8 cellular contexts compared by ENCODE assay signal in the genomic region with DNA sequence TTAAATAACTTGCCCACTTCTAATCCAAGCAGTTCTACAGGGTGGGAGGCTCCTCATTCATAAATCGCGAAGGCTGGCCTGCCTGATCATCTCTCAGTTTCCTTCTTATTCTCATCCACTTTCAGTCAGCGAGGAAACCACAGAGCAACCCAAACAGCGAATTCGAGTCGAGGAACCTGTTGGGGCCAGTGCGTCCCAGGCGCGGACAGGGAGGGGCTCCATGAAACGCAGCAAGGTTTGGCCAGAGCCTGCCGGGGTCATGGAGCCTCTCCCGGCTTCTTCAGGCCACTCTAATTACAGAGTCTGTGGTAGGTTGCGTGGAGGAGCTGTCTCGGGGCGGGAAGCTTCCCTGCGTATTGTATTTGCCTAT. TPM values are rescaled to one million over a fixed set of nuclear protein-coding genes. Genes with fewer than 3 reads are reported as not detected.
A peak's percentile ranks its signal among the peaks of the same experiment; 100 is the strongest.
DNase-seq lines count a peak whose midpoint lies in the region; ATAC-seq and TF ChIP-seq lines count a peak whose summit lies in the region.

No MANE protein-coding gene starts in this region.

- H3K4me1 ChIP-seq in adrenal gland (replicated peaks in 1 of 2): peaks cover 17 to 18% of the 10 kb centered on the region in 2 donors

- H3K4me3 ChIP-seq in adrenal gland: peak overlapping the region in 3 of 4 donors; percentile 8 to 50 (median 27)

- no peaks in the 10 kb centered on the region for H3K9me3 ChIP-seq in adrenal gland (replicated peaks in 1 of 3)

- TF ChIP-seq POLR2A in adrenal gland (IDR thresholded peaks at IDR 0.05): no peak

- no peaks in the 10 kb centered on the region for H3K36me3 ChIP-seq in adrenal gland (replicated peaks in 1 of 2)

- ATAC-seq in GM19023 (IDR thresholded peaks at IDR 0.05; ENCODE audit: unreplicated experiment) (peak; percentile 6), GM19452 (IDR thresholded peaks at IDR 0.05; ENCODE audit: unreplicated experiment) (no peak)

- peak overlapping the region; percentile 74 to 95 (median 92) for H3K27ac ChIP-seq in adrenal gland

- H3K27me3 ChIP-seq in adrenal gland: peaks cover 3% of the 10 kb centered on the region

- intact Hi-C loops in adrenal gland (cut with DNase I): no loop called here

- peak; percentile 50 for DNase-seq in HK-2 (ENCODE audit: unreplicated experiment)
- peak in 1 of 7 donors; percentile 36 for DNase-seq in adrenal gland
- DNase-seq in iPS-NIHi7 (ENCODE audit: extremely low spot score): peak; percentile 48
- peak in 2 of 3 donors; percentile 13 to 20 for DNase-seq in stimulated activated CD4-positive, alpha-beta T cell treated with anti-CD3 and anti-CD28 coated beads, Interleukin-12 subunit alpha, Interleukin-12 subunit beta, amount 100 ng/mL, for 48 hours (ENCODE audit: low read depth in 2 of 3, low spot score in 1 of 3)
- no peak for DNase-seq in GM03348 (ENCODE audit: low spot score)
- no peak for DNase-seq in NCI-H1417 treated with DMSO at 0.1 percent for 48 hours (lab: John Stamatoyannopoulos, UW)

- 9 to 14% (median 12%) methylated on average over 14 to 16 of the region's 16 CpGs for WGBS in adrenal gland, 4 donors

- TF ChIP-seq CTCF in adrenal gland (IDR thresholded peaks at IDR 0.05): no peak

RNA-seq across cellular contexts. Expression of gene NAV2, which starts 0.7 kb away (rescaled TPM):
- 1 to 10 TPM; 2.1 to 7.9 (median 6.1) TPM for total RNA-seq in adrenal gland
- 1 to 10 TPM; 1.6 to 5.1 (median 1.7) TPM for polyA plus RNA-seq in adrenal gland

Comparison
In these comparisons a context has a peak if more than half of its experiments do, and no peak if none do; other contexts are left out.
1. DNase-seq: peak in HK-2 (single experiment), iPS-NIHi7 (single experiment) and stimulated activated CD4-positive, alpha-beta T cell treated with anti-CD3 and anti-CD28 coated beads, Interleukin-12 subunit alpha, Interleukin-12 subunit beta, amount 100 ng/mL, for 48 hours (2 of 3); none in GM03348 (single experiment) and NCI-H1417 treated with DMSO at 0.1 percent for 48 hours (single experiment).